In the genomic region with DNA sequence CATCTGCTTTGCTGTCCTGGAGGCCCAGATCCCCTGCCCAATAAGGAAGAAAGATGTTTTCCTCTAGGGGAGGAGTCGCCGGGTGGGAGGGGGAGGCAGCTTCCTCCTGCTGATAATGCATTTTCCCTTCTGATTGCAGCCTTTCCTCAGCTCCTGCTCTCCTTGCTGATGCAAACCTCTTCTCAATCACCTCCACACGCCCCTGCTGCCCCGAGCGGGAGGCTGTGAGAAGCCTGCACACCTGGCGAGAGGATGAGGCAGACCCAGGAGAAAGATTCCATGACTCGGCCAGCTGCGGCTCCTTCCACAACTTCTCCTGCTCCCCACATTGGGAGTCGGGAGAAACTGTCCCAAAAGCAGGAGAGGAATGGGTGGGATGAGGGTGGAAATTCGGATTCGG, we compare ENCODE assay signal across 20 cellular contexts. TPM values are rescaled to one million over a fixed set of nuclear protein-coding genes. Genes with fewer than 3 reads are reported as not detected.
DNase-seq lines count a peak whose midpoint lies in the region; ATAC-seq and TF ChIP-seq lines count a peak whose summit lies in the region.
"Had no signal": no experiment of that assay in that cellular context is flagged by ENCODE, and none has a peak within 500 bp of the region (broad histone marks: within the 10 kb centered on the region; RNA-seq: fewer than 3 reads in every experiment).

No MANE protein-coding gene starts in this region.

- H3K4me1 ChIP-seq in iPS-20b (ENCODE audit: insufficient read depth, low read length): peaks cover 6% of the 10 kb centered on the region; the same call in 1 of the 2 replicates
- no peaks in the 10 kb centered on the region for H3K4me1 ChIP-seq in body of pancreas
- H3K4me1 ChIP-seq: Caco-2 had no signal

- H3K27me3 Mint-ChIP-seq in WTC11 (ENCODE audit: low read depth) (peaks cover 13% of the 10 kb centered on the region), T-helper 17 cell (peaks cover 84% of the 10 kb centered on the region)

- POLR2A ChIA-PET in WTC11 (lab: Charles Lee): interaction anchor here (0.8 to 1.2 kb wide), 2 partner anchors 9 to 87 kb away, joined by 4 to 5 read pairs; no protein-coding TSS in a partner anchor

- H3K27ac Mint-ChIP-seq in WTC11: peak overlapping the region; percentile 64
- H3K27ac Mint-ChIP-seq in T-helper 17 cell: no peak overlapping the region
- H3K27ac Mint-ChIP-seq: CD4-positive, CD25-positive, alpha-beta regulatory T cell had no signal

- no peaks in the 10 kb centered on the region for H3K36me3 ChIP-seq in iPS-20b (ENCODE audit: insufficient read depth, low read depth, low read length)
- no peaks in the 10 kb centered on the region for H3K36me3 ChIP-seq in body of pancreas (replicated peaks in 1 of 2; ENCODE audit: insufficient read depth in 1 of 2, low read depth in 2 of 2)

- 41 to 47% methylated on average over 11 of the region's 11 CpGs for WGBS in body of pancreas, 2 donors

- H3K4me1 Mint-ChIP-seq in WTC11: peaks cover 24% of the 10 kb centered on the region
- H3K4me1 Mint-ChIP-seq in T-helper 17 cell: no peaks in the 10 kb centered on the region
- H3K4me1 Mint-ChIP-seq: CD4-positive, CD25-positive, alpha-beta regulatory T cell had no signal

- H3K9me3 ChIP-seq in iPS-20b (ENCODE audit: insufficient read depth, low read depth, low read length) (no peaks in the 10 kb centered on the region), T-helper 17 cell (ENCODE audit: control insufficient read depth, low read length, poor library complexity, severe bottlenecking) (no peaks in the 10 kb centered on the region), body of pancreas (no peaks in the 10 kb centered on the region)
- H3K9me3 ChIP-seq: Caco-2 had no signal

- ATAC-seq in WTC11 (peak; percentile 80), T-helper 17 cell (no peak), HG03378 (IDR thresholded peaks at IDR 0.05; ENCODE audit: unreplicated experiment) (no peak), body of pancreas (no peak), HG03439 (IDR thresholded peaks at IDR 0.05; ENCODE audit: unreplicated experiment) (no peak)

- no peak overlapping the region for H3K4me3 Mint-ChIP-seq in WTC11
- H3K4me3 Mint-ChIP-seq in T-helper 17 cell: no peak overlapping the region

- no peak overlapping the region for H3K27ac ChIP-seq in iPS-20b (ENCODE audit: low read length)
- no peak overlapping the region for H3K27ac ChIP-seq in body of pancreas
- H3K27ac ChIP-seq: KMS-11, SK-N-MC had no signal

- no peak for TF ChIP-seq POLR2A in body of pancreas (IDR thresholded peaks at IDR 0.05)

- no peaks in the 10 kb centered on the region for H3K9me3 Mint-ChIP-seq in WTC11
- H3K9me3 Mint-ChIP-seq: CD4-positive, CD25-positive, alpha-beta regulatory T cell had no signal

- peak overlapping the region; percentile 25; the same call in 1 of the 2 replicates for H3K9ac ChIP-seq in iPS-20b (ENCODE audit: low read depth, low read length)
- H3K9ac ChIP-seq: KMS-11 had no signal

- H3K4me3 ChIP-seq in iPS-20b (ENCODE audit: low read length) (no peak overlapping the region), body of pancreas (no peak overlapping the region)
- H3K4me3 ChIP-seq: SK-N-MC had no signal

- DNase-seq in NCI-H82 (lab: John Stamatoyannopoulos, UW) (peak; percentile 32), NCI-H82 treated with DMSO at 0.1 percent for 48 hours (lab: John Stamatoyannopoulos, UW; ENCODE audit: unreplicated experiment) (no peak), WTC11 (ENCODE audit: low spot score) (peak; percentile 48), T-helper 17 cell (no peak), body of pancreas (no peak)
- DNase-seq: 8988T; Caco-2; CD4-positive, CD25-positive, alpha-beta regulatory T cell; GDM1; GOT3; NCI-H1417 treated with DMSO at 0.1 percent for 48 hours; NCI-H1930; NCI-H446; NCI-H69; Right ventricle myocardium superior had no signal

- TF ChIP-seq CTCF in WTC11 (IDR thresholded peaks at IDR 0.05) (no peak), body of pancreas (IDR thresholded peaks at IDR 0.05) (no peak)

- intact Hi-C loops in body of pancreas (cut with DNase I): no loop called here

- H3K36me3 Mint-ChIP-seq in WTC11: no peaks in the 10 kb centered on the region
- H3K36me3 Mint-ChIP-seq in T-helper 17 cell (ENCODE audit: low read depth): no peaks in the 10 kb centered on the region
- H3K36me3 Mint-ChIP-seq: CD4-positive, CD25-positive, alpha-beta regulatory T cell had no signal

- H3K27me3 ChIP-seq in iPS-20b (ENCODE audit: insufficient read depth, low read length): peaks cover 49% of the 10 kb centered on the region
- H3K27me3 ChIP-seq in body of pancreas: peaks cover 0 to 4% of the 10 kb centered on the region in 2 donors

- CTCF ChIA-PET in WTC11 (lab: Charles Lee): interaction anchor here (0.7 to 1.9 kb wide), 11 partner anchors 9 to 392 kb away, joined by 3 to 10 read pairs (median 4); no protein-coding TSS in a partner anchor

TF ChIP-seq in WTC11, 78 proteins besides CTCF, POLR2A, EP300 and RAD21:
- no peak for TF ChIP-seq FOXK1 (CRISPR knock-in tag; IDR thresholded peaks at IDR 0.05)
- TF ChIP-seq, protein P1, sequence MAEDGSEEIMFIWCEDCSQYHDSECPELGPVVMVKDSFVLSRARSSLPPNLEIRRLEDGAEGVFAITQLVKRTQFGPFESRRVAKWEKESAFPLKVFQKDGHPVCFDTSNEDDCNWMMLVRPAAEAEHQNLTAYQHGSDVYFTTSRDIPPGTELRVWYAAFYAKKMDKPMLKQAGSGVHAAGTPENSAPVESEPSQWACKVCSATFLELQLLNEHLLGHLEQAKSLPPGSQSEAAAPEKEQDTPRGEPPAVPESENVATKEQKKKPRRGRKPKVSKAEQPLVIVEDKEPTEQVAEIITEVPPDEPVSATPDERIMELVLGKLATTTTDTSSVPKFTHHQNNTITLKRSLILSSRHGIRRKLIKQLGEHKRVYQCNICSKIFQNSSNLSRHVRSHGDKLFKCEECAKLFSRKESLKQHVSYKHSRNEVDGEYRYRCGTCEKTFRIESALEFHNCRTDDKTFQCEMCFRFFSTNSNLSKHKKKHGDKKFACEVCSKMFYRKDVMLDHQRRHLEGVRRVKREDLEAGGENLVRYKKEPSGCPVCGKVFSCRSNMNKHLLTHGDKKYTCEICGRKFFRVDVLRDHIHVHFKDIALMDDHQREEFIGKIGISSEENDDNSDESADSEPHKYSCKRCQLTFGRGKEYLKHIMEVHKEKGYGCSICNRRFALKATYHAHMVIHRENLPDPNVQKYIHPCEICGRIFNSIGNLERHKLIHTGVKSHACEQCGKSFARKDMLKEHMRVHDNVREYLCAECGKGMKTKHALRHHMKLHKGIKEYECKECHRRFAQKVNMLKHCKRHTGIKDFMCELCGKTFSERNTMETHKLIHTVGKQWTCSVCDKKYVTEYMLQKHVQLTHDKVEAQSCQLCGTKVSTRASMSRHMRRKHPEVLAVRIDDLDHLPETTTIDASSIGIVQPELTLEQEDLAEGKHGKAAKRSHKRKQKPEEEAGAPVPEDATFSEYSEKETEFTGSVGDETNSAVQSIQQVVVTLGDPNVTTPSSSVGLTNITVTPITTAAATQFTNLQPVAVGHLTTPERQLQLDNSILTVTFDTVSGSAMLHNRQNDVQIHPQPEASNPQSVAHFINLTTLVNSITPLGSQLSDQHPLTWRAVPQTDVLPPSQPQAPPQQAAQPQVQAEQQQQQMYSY (CRISPR knock-in tag; IDR thresholded peaks at IDR 0.05): peak; percentile 59
- peak; percentile 25; the same call in 1 of the 2 replicates for TF ChIP-seq ETV6 (CRISPR knock-in tag; IDR thresholded peaks at IDR 0.05)
- no peak for TF ChIP-seq CREB1 (CRISPR knock-in tag; IDR thresholded peaks at IDR 0.05)

RNA-seq across cellular contexts. Expression of a gene that starts 6.9 kb away (rescaled TPM):
- total RNA-seq in WTC11 (2021) (3.1 to 4.2 TPM (median 3.3 TPM) in 3 replicates), T-helper 17 cell (1 to 10 TPM; 3.3 to 3.6 TPM), body of pancreas (1 to 10 TPM in 1 of 2 donors, under 1 TPM in 1; 0.26 to 2.0 TPM)
- total RNA-seq: Caco-2 had no signal

Comparison
In these comparisons a context has a peak if more than half of its experiments do, and no peak if none do; other contexts are left out.
1. DNase-seq: peak in NCI-H82 (single experiment) and WTC11 (single experiment); none in NCI-H82 treated with DMSO at 0.1 percent for 48 hours (single experiment), T-helper 17 cell (0 of 3) and body of pancreas (0 of 4).